In genomic region chr16:87851601-87852000, GRCh38 we compare ENCODE assay signal across 1 cellular context.
TF ChIP-seq lines count a peak whose summit lies in the region.

No MANE protein-coding gene starts in this region.

TF ChIP-seq in HepG2, 621 proteins besides CTCF, POLR2A, EP300 and RAD21 (continued from another document and continues in another):
- TF ChIP-seq ZBED4 (CRISPR knock-in tag; IDR thresholded peaks at IDR 0.05; ENCODE audit: borderline replicate concordance) (no peak), HOXA3 (CRISPR knock-in tag; IDR thresholded peaks at IDR 0.05) (peak; percentile 84), THAP9 (CRISPR knock-in tag; IDR thresholded peaks at IDR 0.05; ENCODE audit: borderline replicate concordance) (peak; percentile 52; the same call in 1 of the 2 replicates), KAT7 (CRISPR knock-in tag; IDR thresholded peaks at IDR 0.05; ENCODE audit: borderline replicate concordance) (no peak), ZNF589 (CRISPR knock-in tag; conservative IDR thresholded peaks at IDR 0.05) (no peak), ZFY (CRISPR knock-in tag; IDR thresholded peaks at IDR 0.05) (peak; percentile 44; the same call in 1 of the 2 replicates), CREM (IDR thresholded peaks at IDR 0.05) (no peak), CREM (CRISPR knock-in tag; IDR thresholded peaks at IDR 0.05) (no peak), GLMP (CRISPR knock-in tag; IDR thresholded peaks at IDR 0.05; ENCODE audit: borderline replicate concordance) (no peak), ZFP36L2 (CRISPR knock-in tag; IDR thresholded peaks at IDR 0.05) (no peak), CSRNP1 (CRISPR knock-in tag; IDR thresholded peaks at IDR 0.05) (no peak), BHLHE40 (IDR thresholded peaks at IDR 0.05; ENCODE audit: low read length) (no peak), ZNF704 (CRISPR knock-in tag; IDR thresholded peaks at IDR 0.05; ENCODE audit: borderline replicate concordance) (no peak), TP53 (CRISPR knock-in tag; conservative IDR thresholded peaks at IDR 0.05) (no peak), NPAS2 (CRISPR knock-in tag; IDR thresholded peaks at IDR 0.05; ENCODE audit: borderline replicate concordance) (no peak), GZF1 (CRISPR knock-in tag; IDR thresholded peaks at IDR 0.05) (no peak), ATF3 (CRISPR knock-in tag; IDR thresholded peaks at IDR 0.05) (no peak), ZNF646 (CRISPR knock-in tag; IDR thresholded peaks at IDR 0.05) (no peak), MTA1 (CRISPR knock-in tag; IDR thresholded peaks at IDR 0.05; ENCODE audit: borderline replicate concordance) (no peak), ARID4A (CRISPR knock-in tag; IDR thresholded peaks at IDR 0.05; ENCODE audit: borderline replicate concordance) (peak; percentile 54; the same call in 1 of the 2 replicates), GABPB1 (CRISPR knock-in tag; IDR thresholded peaks at IDR 0.05) (peak; percentile 50; the same call in 1 of the 2 replicates), ZSCAN31 (CRISPR knock-in tag; IDR thresholded peaks at IDR 0.05; ENCODE audit: low read depth) (0 out of 2 replicates have a peak, but pooled peaks have one; percentile 21), GATA4 (IDR thresholded peaks at IDR 0.05; ENCODE audit: borderline replicate concordance, low read depth) (no peak), TAF15 (IDR thresholded peaks at IDR 0.05; ENCODE audit: low read depth, low read length, poor library complexity, severe bottlenecking) (no peak), HNF4A (CRISPR knock-in tag; IDR thresholded peaks at IDR 0.05) (peak; percentile 19; the same call in 1 of the 2 replicates), NFE2 (CRISPR knock-in tag; IDR thresholded peaks at IDR 0.05) (no peak), ARNT (IDR thresholded peaks at IDR 0.05) (no peak), ISL2 (CRISPR knock-in tag; IDR thresholded peaks at IDR 0.05) (no peak), SMARCE1 (IDR thresholded peaks at IDR 0.05; ENCODE audit: borderline replicate concordance) (no peak), MIER2 (CRISPR knock-in tag; IDR thresholded peaks at IDR 0.05) (no peak), ZBTB37 (CRISPR knock-in tag; IDR thresholded peaks at IDR 0.05) (no peak), POGZ (CRISPR knock-in tag; IDR thresholded peaks at IDR 0.05) (peak; percentile 60), ZNF788 (CRISPR knock-in tag; IDR thresholded peaks at IDR 0.05; ENCODE audit: borderline replicate concordance) (no peak), ZBTB38 (CRISPR knock-in tag; IDR thresholded peaks at IDR 0.05) (peak; percentile 100)
